ENCODE assay signal across 8 cellular contexts in the genomic region with DNA sequence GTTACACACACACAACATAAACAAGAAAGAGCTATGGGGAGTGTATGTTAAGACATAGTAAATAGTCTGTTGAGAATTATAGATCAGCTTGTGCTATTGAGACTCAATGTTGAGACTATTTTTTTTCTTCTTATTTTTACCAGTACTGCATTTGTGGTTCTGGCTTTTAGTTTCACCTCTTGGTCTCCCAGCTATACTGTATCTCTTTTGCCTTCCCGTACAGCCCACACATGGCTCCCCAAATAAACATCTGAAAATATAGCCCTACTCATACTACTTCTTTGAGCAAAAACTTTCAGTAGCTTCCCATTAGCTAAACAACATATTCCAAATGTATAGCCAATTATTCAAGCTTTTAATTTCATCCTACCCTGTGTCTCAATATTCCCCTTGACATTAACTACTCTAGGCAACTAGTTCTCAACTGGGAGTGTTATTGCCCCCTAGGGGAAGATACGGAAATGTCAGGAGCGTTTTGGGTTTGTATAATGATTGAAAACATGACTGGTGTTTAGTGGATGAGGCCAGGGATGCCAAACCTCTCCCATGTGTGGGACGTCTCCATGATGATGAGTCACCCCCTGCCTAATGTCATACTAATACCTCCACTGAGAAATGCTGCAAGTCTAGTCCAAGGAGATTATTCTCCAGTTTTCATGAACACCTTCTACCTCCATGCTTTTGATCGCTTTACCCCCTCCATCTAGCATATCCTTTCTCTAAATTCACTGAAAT. TPM values are rescaled to one million over a fixed set of nuclear protein-coding genes. Genes with fewer than 3 reads are reported as not detected.
DNase-seq lines count a peak whose midpoint lies in the region; ATAC-seq and TF ChIP-seq lines count a peak whose summit lies in the region.

No MANE protein-coding gene starts in this region.

- H3K79me2 ChIP-seq in PC-3 (ENCODE audit: low read length) = no peaks in the 10 kb centered on the region
- H3K79me2 ChIP-seq in neural cell (replicated peaks; ENCODE audit: insufficient read depth, low read length) = no peaks in the 10 kb centered on the region

- BruUV-seq in PC-3 (replicated peaks; lab: Mats Ljungman, UMichigan) = no TSS peak

- DNase-seq in NCI-H524 (lab: John Stamatoyannopoulos, UW) (peak; percentile 20 to 42), NCI-H524 treated with DMSO at 0.1 percent for 48 hours (lab: John Stamatoyannopoulos, UW) (no peak), PC-3 (peak; percentile 94), epithelial cell of esophagus (ENCODE audit: low read depth) (peak; percentile 88), NCI-H187 (lab: John Stamatoyannopoulos, UW) (no peak)

- intact Hi-C loops in PC-3 (cut with micrococcal nuclease) = loop anchor here (1.0 kb wide), 1 partner anchor 327 kb away; no protein-coding TSS in a partner anchor

- H3K27ac ChIP-seq in PC-3 (ENCODE audit: low read length) (no peak overlapping the region), neural cell (ENCODE audit: low read length) (no peak overlapping the region)

- H3K9me2 ChIP-seq in PC-3 (replicated peaks; ENCODE audit: low read length) (no peaks in the 10 kb centered on the region), neural cell (ENCODE audit: insufficient read depth, low read length) (no peaks in the 10 kb centered on the region)

- H3F3A ChIP-seq in PC-3 (ENCODE audit: low read length, unreplicated experiment) (peaks cover 9% of the 10 kb centered on the region), neural cell (ENCODE audit: insufficient read depth, low read length, poor library complexity, severe bottlenecking) (no peaks in the 10 kb centered on the region)

- peaks cover 4% of the 10 kb centered on the region; the same call in 1 of the 2 replicates for H3K4me1 ChIP-seq in PC-3 (ENCODE audit: insufficient read depth, low read length)

- ATAC-seq in GM19467 (IDR thresholded peaks at IDR 0.05; ENCODE audit: unreplicated experiment) (peak; percentile 84), HG03457 (IDR thresholded peaks at IDR 0.05; ENCODE audit: unreplicated experiment) (peak; percentile 84), PC-3 (peak; percentile 74)

- H2AFZ ChIP-seq in PC-3 (ENCODE audit: low read length) (no peak overlapping the region), neural cell (ENCODE audit: low read depth, low read length) (no peak overlapping the region)

- TF ChIP-seq CTCF in PC-3 (conservative IDR thresholded peaks at IDR 0.05; ENCODE audit: low read depth, low read length) (peak; percentile 83), epithelial cell of esophagus (IDR thresholded peaks at IDR 0.05; ENCODE audit: insufficient read depth, low read depth, low read length, missing control alignments) (peak; percentile 78), neural cell (IDR thresholded peaks at IDR 0.05; ENCODE audit: poor library complexity, severe bottlenecking) (peak; percentile 64)

- H3K4me3 ChIP-seq in PC-3 (ENCODE audit: low read length) (no peak overlapping the region), epithelial cell of esophagus (ENCODE audit: low read length) (no peak overlapping the region), neural cell (ENCODE audit: low read length) (no peak overlapping the region)

- peak; percentile 61 for TF ChIP-seq RAD21 in neural cell (conservative IDR thresholded peaks at IDR 0.05)

- H3K27me3 ChIP-seq in PC-3 (ENCODE audit: low read length) (no peaks in the 10 kb centered on the region), neural cell (ENCODE audit: insufficient read depth, low read depth, low read length) (no peaks in the 10 kb centered on the region)

- no peak for TF ChIP-seq EP300 in neural cell (conservative IDR thresholded peaks at IDR 0.05; ENCODE audit: poor library complexity, severe bottlenecking)

- H3K4me2 ChIP-seq in PC-3 (ENCODE audit: low read length) (no peak overlapping the region), neural cell (ENCODE audit: low read length) (no peak overlapping the region)

- H3K9me3 ChIP-seq in PC-3 (ENCODE audit: low read length) (no peaks in the 10 kb centered on the region), neural cell (ENCODE audit: low read length) (no peaks in the 10 kb centered on the region)

- no peak overlapping the region for H3K9ac ChIP-seq in PC-3 (ENCODE audit: low read length)
- no peak overlapping the region for H3K9ac ChIP-seq in neural cell (ENCODE audit: low read length)

- POLR2A ChIA-PET in PC-3 (lab: Charles Lee; ENCODE audit: unreplicated experiment) = interaction anchor here (0.5 to 0.7 kb wide), 2 partner anchors 85 to 1095 kb away, joined by 3 to 6 read pairs; no protein-coding TSS in a partner anchor

- H3K36me3 ChIP-seq in PC-3 (ENCODE audit: low read depth, low read length) = peaks cover 47% of the 10 kb centered on the region
- H3K36me3 ChIP-seq in neural cell (ENCODE audit: insufficient read depth, low read length) = no peaks in the 10 kb centered on the region

- peaks cover 12% of the 10 kb centered on the region; the same call in 1 of the 2 replicates for H4K20me1 ChIP-seq in PC-3 (ENCODE audit: low read length)
- H4K20me1 ChIP-seq in neural cell (ENCODE audit: insufficient read depth) = no peaks in the 10 kb centered on the region

- CTCF ChIA-PET in PC-3 (lab: Charles Lee) = interaction anchor here (0.5 to 0.9 kb wide), 5 partner anchors 10 to 323 kb away, joined by 3 to 10 read pairs (median 4); no protein-coding TSS in a partner anchor

TF ChIP-seq in neural cell, 6 proteins besides CTCF, POLR2A, EP300 and RAD21:
- TF ChIP-seq SMC3 (conservative IDR thresholded peaks at IDR 0.05; ENCODE audit: poor library complexity) (peak; percentile 66), EZH2 (IDR thresholded peaks at IDR 0.05; ENCODE audit: borderline replicate concordance, insufficient read depth, low read length, poor library complexity, severe bottlenecking) (no peak)
- TF ChIP-seq, protein P1, sequence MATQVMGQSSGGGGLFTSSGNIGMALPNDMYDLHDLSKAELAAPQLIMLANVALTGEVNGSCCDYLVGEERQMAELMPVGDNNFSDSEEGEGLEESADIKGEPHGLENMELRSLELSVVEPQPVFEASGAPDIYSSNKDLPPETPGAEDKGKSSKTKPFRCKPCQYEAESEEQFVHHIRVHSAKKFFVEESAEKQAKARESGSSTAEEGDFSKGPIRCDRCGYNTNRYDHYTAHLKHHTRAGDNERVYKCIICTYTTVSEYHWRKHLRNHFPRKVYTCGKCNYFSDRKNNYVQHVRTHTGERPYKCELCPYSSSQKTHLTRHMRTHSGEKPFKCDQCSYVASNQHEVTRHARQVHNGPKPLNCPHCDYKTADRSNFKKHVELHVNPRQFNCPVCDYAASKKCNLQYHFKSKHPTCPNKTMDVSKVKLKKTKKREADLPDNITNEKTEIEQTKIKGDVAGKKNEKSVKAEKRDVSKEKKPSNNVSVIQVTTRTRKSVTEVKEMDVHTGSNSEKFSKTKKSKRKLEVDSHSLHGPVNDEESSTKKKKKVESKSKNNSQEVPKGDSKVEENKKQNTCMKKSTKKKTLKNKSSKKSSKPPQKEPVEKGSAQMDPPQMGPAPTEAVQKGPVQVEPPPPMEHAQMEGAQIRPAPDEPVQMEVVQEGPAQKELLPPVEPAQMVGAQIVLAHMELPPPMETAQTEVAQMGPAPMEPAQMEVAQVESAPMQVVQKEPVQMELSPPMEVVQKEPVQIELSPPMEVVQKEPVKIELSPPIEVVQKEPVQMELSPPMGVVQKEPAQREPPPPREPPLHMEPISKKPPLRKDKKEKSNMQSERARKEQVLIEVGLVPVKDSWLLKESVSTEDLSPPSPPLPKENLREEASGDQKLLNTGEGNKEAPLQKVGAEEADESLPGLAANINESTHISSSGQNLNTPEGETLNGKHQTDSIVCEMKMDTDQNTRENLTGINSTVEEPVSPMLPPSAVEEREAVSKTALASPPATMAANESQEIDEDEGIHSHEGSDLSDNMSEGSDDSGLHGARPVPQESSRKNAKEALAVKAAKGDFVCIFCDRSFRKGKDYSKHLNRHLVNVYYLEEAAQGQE (IDR thresholded peaks at IDR 0.05; ENCODE audit: borderline replicate concordance) = no peak

RNA-seq across cellular contexts. Expression of a gene that starts 6.8 kb away (rescaled TPM):
- total RNA-seq in PC-3 (2014; rRNA removed) = not detected in 2 replicates
- 0.16 TPM in 1 of 2 replicates, not detected in the other for polyA plus RNA-seq in neural cell
- 0.23 TPM in 1 of 2 replicates, not detected in the other for polyA minus RNA-seq in neural cell

RNA-seq across cellular contexts. Expression of a gene that starts 53.9 kb away (rescaled TPM):
- total RNA-seq in PC-3 (2014; rRNA removed) = 21.0 and 21.6 TPM in 2 replicates
- 0.84 and 2.4 TPM in 2 replicates for polyA plus RNA-seq in neural cell
- 0.24 and 0.69 TPM in 2 replicates for polyA minus RNA-seq in neural cell

Comparison
In these comparisons a context has a peak if more than half of its experiments do, and no peak if none do; other contexts are left out.
1. DNase-seq: peak in NCI-H524 (2 of 2), PC-3 (single experiment) and epithelial cell of esophagus (single experiment); none in NCI-H524 treated with DMSO at 0.1 percent for 48 hours (single experiment) and NCI-H187 (0 of 2).
2. Peak in every context shown above with its lines, with median percentiles within 50 percentile points of each other: ATAC-seq and CTCF ChIP-seq.